Comparison of ENCODE assay signal across 1 cellular context in genomic region chr17:64256913-64257807, GRCh38.
TF ChIP-seq lines count a peak whose summit lies in the region.

No MANE protein-coding gene starts in this region.

TF ChIP-seq in IMR-90, 13 proteins besides CTCF, POLR2A, EP300 and RAD21:
- TF ChIP-seq CHD1 (IDR thresholded peaks at IDR 0.05; ENCODE audit: low read depth, low read length): no peak
- TF ChIP-seq, protein P1, sequence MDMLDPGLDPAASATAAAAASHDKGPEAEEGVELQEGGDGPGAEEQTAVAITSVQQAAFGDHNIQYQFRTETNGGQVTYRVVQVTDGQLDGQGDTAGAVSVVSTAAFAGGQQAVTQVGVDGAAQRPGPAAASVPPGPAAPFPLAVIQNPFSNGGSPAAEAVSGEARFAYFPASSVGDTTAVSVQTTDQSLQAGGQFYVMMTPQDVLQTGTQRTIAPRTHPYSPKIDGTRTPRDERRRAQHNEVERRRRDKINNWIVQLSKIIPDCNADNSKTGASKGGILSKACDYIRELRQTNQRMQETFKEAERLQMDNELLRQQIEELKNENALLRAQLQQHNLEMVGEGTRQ (IDR thresholded peaks at IDR 0.05; ENCODE audit: low read depth, low read length): no peak
- TF ChIP-seq MAFK (IDR thresholded peaks at IDR 0.05; ENCODE audit: low read depth, low read length): no peak
- no peak for TF ChIP-seq ELK1 (IDR thresholded peaks at IDR 0.05; ENCODE audit: borderline replicate concordance, low read depth, low read length)
- TF ChIP-seq RCOR1 (IDR thresholded peaks at IDR 0.05; ENCODE audit: insufficient replicate concordance, low read length): no peak
- TF ChIP-seq NFE2L2 (IDR thresholded peaks at IDR 0.05; ENCODE audit: low read depth, low read length): no peak
- TF ChIP-seq FOS (IDR thresholded peaks at IDR 0.05; ENCODE audit: low read depth, low read length): no peak
- TF ChIP-seq SMC3 (IDR thresholded peaks at IDR 0.05; ENCODE audit: low read depth, low read length): no peak
- TF ChIP-seq MXI1 (IDR thresholded peaks at IDR 0.05; ENCODE audit: borderline replicate concordance, low read depth, low read length): no peak
- TF ChIP-seq BHLHE40 (IDR thresholded peaks at IDR 0.05; ENCODE audit: low read depth, low read length): no peak
- TF ChIP-seq CEBPB (IDR thresholded peaks at IDR 0.05; ENCODE audit: low read depth, low read length): no peak
- no peak for TF ChIP-seq RFX5 (IDR thresholded peaks at IDR 0.05; ENCODE audit: low read depth, low read length)
